8 cellular contexts compared by ENCODE assay signal in genomic region chr1:5993553-5994510, GRCh38. TPM values are rescaled to one million over a fixed set of nuclear protein-coding genes. Genes with fewer than 3 reads are reported as not detected.
DNase-seq lines count a peak whose midpoint lies in the region; ATAC-seq and TF ChIP-seq lines count a peak whose summit lies in the region.

No MANE protein-coding gene starts in this region.

- no peaks in the 10 kb centered on the region for H3K27me3 ChIP-seq in heart right ventricle
- no peaks in the 10 kb centered on the region for H3K27me3 ChIP-seq in gastroesophageal sphincter

- H3K36me3 ChIP-seq in heart right ventricle (no peaks in the 10 kb centered on the region), gastroesophageal sphincter (peaks cover 0 to 10% of the 10 kb centered on the region in 2 donors)

- intact Hi-C loops in heart right ventricle (cut with DNase I), result loop anchor here in 1 of 10 donors (5.0 kb wide), 1 partner anchor 213 kb away; the partner anchor contains the start of gene RNF207

- WGBS in heart right ventricle, 2 donors, result 42 to 45% methylated on average over 29 of the region's 29 CpGs
- 0 to 43% methylated on average over 2 to 14 of the region's 29 CpGs for WGBS in gastroesophageal sphincter (ENCODE audit: low coverage in 1 of 2), 2 donors

- no peak for TF ChIP-seq POLR2A in gastroesophageal sphincter (IDR thresholded peaks at IDR 0.05)

- TF ChIP-seq EP300 in gastroesophageal sphincter (IDR thresholded peaks at IDR 0.05), result no peak

- H3K4me1 ChIP-seq in heart right ventricle (peaks cover 6 to 35% (median 19%) of the 10 kb centered on the region in 9 donors), gastroesophageal sphincter (peaks cover 0 to 33% (median 17%) of the 10 kb centered on the region in 3 donors)

- TF ChIP-seq CTCF in heart right ventricle (IDR thresholded peaks at IDR 0.05) (no peak), gastroesophageal sphincter (IDR thresholded peaks at IDR 0.05) (no peak)

- H3K4me3 ChIP-seq in heart right ventricle (peak overlapping the region in 8 of 10 donors; percentile 75 to 92 (median 84)), gastroesophageal sphincter (peak overlapping the region in 1 of 2 donors; percentile 88)

- peak overlapping the region in 1 of 10 donors; percentile 96 for H3K27ac ChIP-seq in heart right ventricle
- H3K27ac ChIP-seq in gastroesophageal sphincter, result peak overlapping the region in 1 of 4 donors; percentile 97

- DNase-seq in activated CD8-positive, alpha-beta memory T cell treated with anti-CD3 and anti-CD28 coated beads for 24 hours, result peak; percentile 71
- DNase-seq in activated CD8-positive, alpha-beta memory T cell treated with anti-CD3 and anti-CD28 coated beads, Interleukin-2, amount 50 U/mL, for 4 hours, result no peak
- peak; percentile 68 for DNase-seq in activated CD8-positive, alpha-beta memory T cell treated with anti-CD3 and anti-CD28 coated beads, Interleukin-2, amount 50 U/mL, for 48 hours
- DNase-seq in heart right ventricle (peak in 1 of 2 donors; percentile 17), NOMO-1 treated with DMSO at 0.1 percent for 48 hours (lab: John Stamatoyannopoulos, UW; ENCODE audit: unreplicated experiment) (no peak)
- DNase-seq in stimulated activated CD4-positive, alpha-beta T cell treated with anti-CD3 and anti-CD28 coated beads, Interleukin-4, amount 100 ng/mL, for 24 hours, result peak; percentile 32

- no peak for ATAC-seq in heart right ventricle
- no peak for ATAC-seq in gastroesophageal sphincter
- ATAC-seq in HG02885 (IDR thresholded peaks at IDR 0.05; ENCODE audit: poor library complexity, unreplicated experiment), result no peak

- H3K9me3 ChIP-seq in heart right ventricle (no peaks in the 10 kb centered on the region), gastroesophageal sphincter (no peaks in the 10 kb centered on the region)

RNA-seq across cellular contexts. Expression of gene NPHP4, which starts 1.6 kb away (rescaled TPM):
- total RNA-seq in heart right ventricle (1 to 10 TPM; 2.4 to 5.7 (median 3.3) TPM), gastroesophageal sphincter (1 to 10 TPM; 5.7 to 9.7 (median 6.2) TPM)
- polyA plus RNA-seq in heart right ventricle, result 1 to 10 TPM; 2.4 to 3.8 TPM

RNA-seq across cellular contexts. Expression of gene KCNAB2, which starts 51.9 kb away (rescaled TPM):
- total RNA-seq in heart right ventricle, result 10 to 100 TPM; 16.5 to 41.5 (median 22.2) TPM
- 10 to 100 TPM in 1 of 2 donors, 1 to 10 TPM in 1; 4.7 to 15.1 TPM for polyA plus RNA-seq in heart right ventricle
- total RNA-seq in gastroesophageal sphincter, result 10 to 100 TPM; 10.9 to 12.6 (median 11.7) TPM

Comparison
In these comparisons a context has a peak if more than half of its experiments do, and no peak if none do; other contexts are left out.
1. DNase-seq: peak in activated CD8-positive, alpha-beta memory T cell treated with anti-CD3 and anti-CD28 coated beads for 24 hours (single experiment), activated CD8-positive, alpha-beta memory T cell treated with anti-CD3 and anti-CD28 coated beads, Interleukin-2, amount 50 U/mL, for 48 hours (single experiment) and stimulated activated CD4-positive, alpha-beta T cell treated with anti-CD3 and anti-CD28 coated beads, Interleukin-4, amount 100 ng/mL, for 24 hours (single experiment); none in activated CD8-positive, alpha-beta memory T cell treated with anti-CD3 and anti-CD28 coated beads, Interleukin-2, amount 50 U/mL, for 4 hours (single experiment) and NOMO-1 treated with DMSO at 0.1 percent for 48 hours (single experiment).